In genomic region chr6:100456178-100456880, GRCh38 we compare ENCODE assay signal across 15 cellular contexts. TPM values are rescaled to one million over a fixed set of nuclear protein-coding genes. Genes with fewer than 3 reads are reported as not detected.
DNase-seq lines count a peak whose midpoint lies in the region; ATAC-seq and TF ChIP-seq lines count a peak whose summit lies in the region.
"Had no signal": no experiment of that assay in that cellular context is flagged by ENCODE, and none has a peak within 500 bp of the region (broad histone marks: within the 10 kb centered on the region; RNA-seq: fewer than 3 reads in every experiment).

No MANE protein-coding gene starts in this region.

- H3K4me1 ChIP-seq in iPS-15b (ENCODE audit: control insufficient read depth, insufficient read depth, low read length) (peaks cover 13% of the 10 kb centered on the region), psoas muscle (peaks cover 15% of the 10 kb centered on the region), upper lobe of right lung (no peaks in the 10 kb centered on the region)
- H3K4me1 ChIP-seq: Caco-2, SJCRH30 had no signal

- peak overlapping the region; percentile 12 for H3K4me3 Mint-ChIP-seq in activated CD4-positive, alpha-beta T cell treated with anti-CD3 and anti-CD28 coated beads, Interleukin-2, amount 10 ng/mL, durations not matched to agents 7 days and 5 days
- peak overlapping the region; percentile 26 for H3K4me3 Mint-ChIP-seq in T-helper 17 cell
- no peak overlapping the region for H3K4me3 Mint-ChIP-seq in activated CD4-positive, alpha-beta T cell treated with anti-CD3 and anti-CD28 coated beads for 36 hours

- peaks cover 1% of the 10 kb centered on the region for H3K4me1 Mint-ChIP-seq in activated CD4-positive, alpha-beta T cell treated with anti-CD3 and anti-CD28 coated beads, Interleukin-2, amount 10 ng/mL, durations not matched to agents 7 days and 5 days
- peaks cover 4% of the 10 kb centered on the region for H3K4me1 Mint-ChIP-seq in T-helper 17 cell
- peaks cover under 1% of the 10 kb centered on the region for H3K4me1 Mint-ChIP-seq in activated CD4-positive, alpha-beta T cell treated with anti-CD3 and anti-CD28 coated beads for 36 hours

- H3K9me3 Mint-ChIP-seq in activated CD4-positive, alpha-beta T cell treated with anti-CD3 and anti-CD28 coated beads, Interleukin-2, amount 10 ng/mL, durations not matched to agents 7 days and 5 days: peaks cover 6% of the 10 kb centered on the region
- H3K9me3 Mint-ChIP-seq in activated CD4-positive, alpha-beta T cell treated with anti-CD3 and anti-CD28 coated beads for 36 hours (ENCODE audit: low read depth): peaks cover 7% of the 10 kb centered on the region

- H3K27me3 ChIP-seq in iPS-15b (ENCODE audit: control insufficient read depth, insufficient read depth, low read length) (peaks cover 100% of the 10 kb centered on the region), psoas muscle (ENCODE audit: insufficient read depth in 3 of 3, low read length in 2 of 3) (peaks cover 0 to 43% (median 3%) of the 10 kb centered on the region in 3 donors), upper lobe of right lung (peaks cover 100% of the 10 kb centered on the region)
- H3K27me3 ChIP-seq: SJCRH30 had no signal

- POLR2A ChIA-PET in activated CD4-positive, alpha-beta T cell treated with anti-CD3 and anti-CD28 coated beads, Interleukin-2, amount 10 ng/mL, durations not matched to agents 7 days and 5 days (lab: Charles Lee): no interaction called here
- POLR2A ChIA-PET in activated CD4-positive, alpha-beta T cell treated with anti-CD3 and anti-CD28 coated beads for 36 hours (lab: Charles Lee): interaction anchor here (0.7 kb wide), 1 partner anchor 937 kb away, joined by 3 read pairs; no protein-coding TSS in a partner anchor

- H3K27ac ChIP-seq in psoas muscle (peak overlapping the region; percentile 96), upper lobe of right lung (no peak overlapping the region)
- H3K27ac ChIP-seq: SJCRH30 had no signal

- WGBS in psoas muscle, 3 donors: 7 to 11% (median 7%) methylated on average over 22 of the region's 22 CpGs

- H3K36me3 ChIP-seq in iPS-15b (ENCODE audit: control insufficient read depth, insufficient read depth, low read length) (no peaks in the 10 kb centered on the region), psoas muscle (ENCODE audit: insufficient read depth in 1 of 2, low read depth in 1 of 2) (no peaks in the 10 kb centered on the region), upper lobe of right lung (no peaks in the 10 kb centered on the region)
- H3K36me3 ChIP-seq: SJCRH30 had no signal

- DNase-seq in activated CD4-positive, alpha-beta T cell treated with anti-CD3 and anti-CD28 coated beads, Interleukin-2, amount 10 ng/mL, durations not matched to agents 7 days and 5 days: no peak
- DNase-seq in activated CD4-positive, alpha-beta T cell treated with anti-CD3 and anti-CD28 coated beads, Interleukin-2, amount 50 U/mL, for 1 hour: no peak
- DNase-seq in T-helper 17 cell (no peak), psoas muscle (no peak), upper lobe of right lung (no peak), kidney tubule cell (ENCODE audit: low spot score) (no peak)
- DNase-seq in activated CD4-positive, alpha-beta T cell treated with anti-CD3 and anti-CD28 coated beads for 36 hours: no peak
- DNase-seq: activated CD8-positive, alpha-beta memory T cell treated with anti-CD3 and anti-CD28 coated beads, Interleukin-2, amount 50 U/mL, for 4 hours; Caco-2; nucleus accumbens; SJCRH30; stimulated activated CD4-positive, alpha-beta T cell treated with anti-CD3 and anti-CD28 coated beads, Interleukin-12 subunit alpha, Interleukin-12 subunit beta, amount 100 ng/mL, for 4 hours had no signal

- peak overlapping the region; percentile 17 for H3K27ac Mint-ChIP-seq in activated CD4-positive, alpha-beta T cell treated with anti-CD3 and anti-CD28 coated beads, Interleukin-2, amount 10 ng/mL, durations not matched to agents 7 days and 5 days
- peak overlapping the region; percentile 74 for H3K27ac Mint-ChIP-seq in T-helper 17 cell
- H3K27ac Mint-ChIP-seq in activated CD4-positive, alpha-beta T cell treated with anti-CD3 and anti-CD28 coated beads for 36 hours: no peak overlapping the region

- CTCF ChIA-PET in activated CD4-positive, alpha-beta T cell treated with anti-CD3 and anti-CD28 coated beads, Interleukin-2, amount 10 ng/mL, durations not matched to agents 7 days and 5 days (lab: Charles Lee): interaction anchor here (0.9 to 1.9 kb wide), 4 partner anchors 9 to 851 kb away, joined by 3 to 6 read pairs (median 6); partner anchors contain the start of gene SIM1
- CTCF ChIA-PET in activated CD4-positive, alpha-beta T cell treated with anti-CD3 and anti-CD28 coated beads for 36 hours (lab: Charles Lee): interaction anchor here (0.6 to 1.2 kb wide), 2 partner anchors 17 to 46 kb away, joined by 3 to 8 read pairs; no protein-coding TSS in a partner anchor

- H3K9me3 ChIP-seq in T-helper 17 cell (ENCODE audit: control insufficient read depth, low read length, poor library complexity, severe bottlenecking): peaks cover 13% of the 10 kb centered on the region
- no peaks in the 10 kb centered on the region for H3K9me3 ChIP-seq in iPS-15b (ENCODE audit: control insufficient read depth, insufficient read depth, low read length)
- no peaks in the 10 kb centered on the region for H3K9me3 ChIP-seq in psoas muscle
- H3K9me3 ChIP-seq in upper lobe of right lung: no peaks in the 10 kb centered on the region
- H3K9me3 ChIP-seq: Caco-2, SJCRH30 had no signal

- peaks cover 17% of the 10 kb centered on the region for H3K36me3 Mint-ChIP-seq in activated CD4-positive, alpha-beta T cell treated with anti-CD3 and anti-CD28 coated beads, Interleukin-2, amount 10 ng/mL, durations not matched to agents 7 days and 5 days (ENCODE audit: low read depth)
- H3K36me3 Mint-ChIP-seq in T-helper 17 cell (ENCODE audit: low read depth): no peaks in the 10 kb centered on the region
- H3K36me3 Mint-ChIP-seq in activated CD4-positive, alpha-beta T cell treated with anti-CD3 and anti-CD28 coated beads for 36 hours (ENCODE audit: low read depth): peaks cover 14% of the 10 kb centered on the region

- H3K9ac ChIP-seq in iPS-15b (ENCODE audit: low read depth, low read length): no peak overlapping the region

- TF ChIP-seq CTCF in psoas muscle (IDR thresholded peaks at IDR 0.05): no peak
- TF ChIP-seq CTCF in upper lobe of right lung (IDR thresholded peaks at IDR 0.05): no peak

- no peak for ATAC-seq in T-helper 17 cell
- no peak for ATAC-seq in psoas muscle
- ATAC-seq in upper lobe of right lung: no peak
- no peak for ATAC-seq in activated CD4-positive, alpha-beta T cell treated with anti-CD3 and anti-CD28 coated beads for 36 hours
- ATAC-seq: esophagus mucosa had no signal

- H3K4me3 ChIP-seq in iPS-15b (ENCODE audit: low read depth, low read length) (peak overlapping the region; percentile 45), psoas muscle (peak overlapping the region; percentile 84), upper lobe of right lung (no peak overlapping the region)
- H3K4me3 ChIP-seq: lung, SJCRH30 had no signal

- intact Hi-C loops in psoas muscle (cut with DNase I) (no loop called here), upper lobe of right lung (cut with DNase I) (no loop called here)
- intact Hi-C loops in activated CD4-positive, alpha-beta T cell treated with anti-CD3 and anti-CD28 coated beads for 36 hours (cut with DNase I, micrococcal nuclease): loop anchor here in 1 of 2 experiments (1.0 to 5.0 kb wide), 2 partner anchors 10 to 1624 kb away; partner anchors contain the start of gene POU3F2

- H3K27me3 Mint-ChIP-seq in activated CD4-positive, alpha-beta T cell treated with anti-CD3 and anti-CD28 coated beads, Interleukin-2, amount 10 ng/mL, durations not matched to agents 7 days and 5 days: peaks cover 41% of the 10 kb centered on the region
- peaks cover 50% of the 10 kb centered on the region for H3K27me3 Mint-ChIP-seq in T-helper 17 cell
- peaks cover 64% of the 10 kb centered on the region for H3K27me3 Mint-ChIP-seq in activated CD4-positive, alpha-beta T cell treated with anti-CD3 and anti-CD28 coated beads for 36 hours

RNA-seq across cellular contexts. Expression of gene SIM1, which starts 8.4 kb away (rescaled TPM):
- total RNA-seq in activated CD4-positive, alpha-beta T cell treated with anti-CD3 and anti-CD28 coated beads, Interleukin-2, amount 10 ng/mL, durations not matched to agents 7 days and 5 days: not detected
- total RNA-seq in T-helper 17 cell (not detected), psoas muscle (10 to 100 TPM in 1 of 4 donors, 1 to 10 TPM in 2, under 1 TPM in 1; 0.60 to 14.4 (median 5.4) TPM), upper lobe of right lung (not detected)
- 10 to 100 TPM in 1 of 3 donors, 1 to 10 TPM in 1, under 1 TPM in 1; 0.76 to 11.2 (median 4.7) TPM for polyA plus RNA-seq in psoas muscle
- not detected for total RNA-seq in activated CD4-positive, alpha-beta T cell treated with anti-CD3 and anti-CD28 coated beads for 36 hours
- total RNA-seq: Caco-2, esophagus mucosa, lung had no signal
- polyA plus RNA-seq: lung had no signal
